Comparison of ENCODE assay signal across 8 cellular contexts in genomic region chr1:86940599-86940998, GRCh38.
"Had no signal": no experiment of that assay in that cellular context is flagged by ENCODE, and none has a peak within 500 bp of the region (broad histone marks: within the 10 kb centered on the region; RNA-seq: fewer than 3 reads in every experiment).

No MANE protein-coding gene starts in this region.

- H3K27me3 Mint-ChIP-seq: IgD-negative memory B cell had no signal

- DNase-seq: GM23248, GOT3, H7, KG1 had no signal

- H3K4me3 ChIP-seq: GM23248, HAP-1 had no signal

- FAIRE-seq: HTR-8/SVneo had no signal

- H3K27ac Mint-ChIP-seq: IgD-negative memory B cell had no signal

- H3K9me3 Mint-ChIP-seq: IgD-negative memory B cell had no signal

- ATAC-seq: HCT116 had no signal

- H3K36me3 ChIP-seq: HAP-1 had no signal

- H3K4me3 Mint-ChIP-seq: IgD-negative memory B cell had no signal

- H3K27ac ChIP-seq: GM23248 had no signal

- H2AFZ ChIP-seq: GM23248 had no signal

- H3K9ac ChIP-seq: GM23248 had no signal

- H3K9me3 ChIP-seq: HAP-1 had no signal
